In genomic region chr21:18663663-18664062, GRCh38 we compare ENCODE assay signal across 23 cellular contexts.
"Had no signal": no experiment of that assay in that cellular context is flagged by ENCODE, and none has a peak within 500 bp of the region (broad histone marks: within the 10 kb centered on the region; RNA-seq: fewer than 3 reads in every experiment).

No MANE protein-coding gene starts in this region.

- H3K4me1 ChIP-seq: colonic mucosa, esophagus muscularis mucosa, esophagus squamous epithelium, foreskin keratinocyte, gastrocnemius medialis, gastroesophageal sphincter, heart left ventricle had no signal

- H3K27ac Mint-ChIP-seq: dendritic cell treated with granulocyte-macrophage colony-stimulating factor and Interleukin-4, amounts not matched to agents 40 ng/mL and 50 ng/mL, for 4 days; effector memory CD8-positive, alpha-beta T cell; endodermal cell had no signal

- DNase-seq: colonic mucosa; cortex of kidney; dermis blood vessel endothelial cell; dorsolateral prefrontal cortex; effector CD4-positive, alpha-beta T cell; effector CD8-positive, alpha-beta T cell; effector memory CD4-positive, alpha-beta T cell; effector memory CD8-positive, alpha-beta T cell; endodermal cell; erythroblast; esophagus squamous epithelium; foreskin fibroblast; foreskin keratinocyte; gastrocnemius medialis; glutamatergic neuron; head of caudate nucleus had no signal

- H3K27me3 ChIP-seq: colonic mucosa, dorsolateral prefrontal cortex, esophagus muscularis mucosa, esophagus squamous epithelium, foreskin keratinocyte, gastrocnemius medialis, gastroesophageal sphincter, heart left ventricle had no signal

- H3K27ac ChIP-seq: colonic mucosa, coronary artery, dorsolateral prefrontal cortex, epithelial cell of prostate, esophagus muscularis mucosa, esophagus squamous epithelium, foreskin keratinocyte, gastrocnemius medialis, gastroesophageal sphincter, heart left ventricle had no signal

- ATAC-seq: effector memory CD8-positive, alpha-beta T cell; esophagus mucosa; foreskin keratinocyte; gastrocnemius medialis; gastroesophageal sphincter; heart left ventricle had no signal

- H3K27me3 Mint-ChIP-seq: dendritic cell treated with granulocyte-macrophage colony-stimulating factor and Interleukin-4, amounts not matched to agents 40 ng/mL and 50 ng/mL, for 4 days; effector memory CD8-positive, alpha-beta T cell had no signal

- H3K9me3 ChIP-seq: colonic mucosa, esophagus muscularis mucosa, esophagus squamous epithelium, gastrocnemius medialis, gastroesophageal sphincter had no signal

- H3K36me3 ChIP-seq: colonic mucosa, esophagus muscularis mucosa, esophagus squamous epithelium, gastrocnemius medialis, gastroesophageal sphincter, heart left ventricle had no signal

- H3K9me3 Mint-ChIP-seq: endodermal cell had no signal

- H3K4me3 ChIP-seq: colonic mucosa, coronary artery, dorsolateral prefrontal cortex, esophagus muscularis mucosa, esophagus squamous epithelium, gastrocnemius medialis, gastroesophageal sphincter, heart left ventricle had no signal

- H3K4me3 Mint-ChIP-seq: dendritic cell treated with granulocyte-macrophage colony-stimulating factor and Interleukin-4, amounts not matched to agents 40 ng/mL and 50 ng/mL, for 4 days; effector memory CD8-positive, alpha-beta T cell; endodermal cell had no signal
